14 cellular contexts compared by ENCODE assay signal in the genomic region with DNA sequence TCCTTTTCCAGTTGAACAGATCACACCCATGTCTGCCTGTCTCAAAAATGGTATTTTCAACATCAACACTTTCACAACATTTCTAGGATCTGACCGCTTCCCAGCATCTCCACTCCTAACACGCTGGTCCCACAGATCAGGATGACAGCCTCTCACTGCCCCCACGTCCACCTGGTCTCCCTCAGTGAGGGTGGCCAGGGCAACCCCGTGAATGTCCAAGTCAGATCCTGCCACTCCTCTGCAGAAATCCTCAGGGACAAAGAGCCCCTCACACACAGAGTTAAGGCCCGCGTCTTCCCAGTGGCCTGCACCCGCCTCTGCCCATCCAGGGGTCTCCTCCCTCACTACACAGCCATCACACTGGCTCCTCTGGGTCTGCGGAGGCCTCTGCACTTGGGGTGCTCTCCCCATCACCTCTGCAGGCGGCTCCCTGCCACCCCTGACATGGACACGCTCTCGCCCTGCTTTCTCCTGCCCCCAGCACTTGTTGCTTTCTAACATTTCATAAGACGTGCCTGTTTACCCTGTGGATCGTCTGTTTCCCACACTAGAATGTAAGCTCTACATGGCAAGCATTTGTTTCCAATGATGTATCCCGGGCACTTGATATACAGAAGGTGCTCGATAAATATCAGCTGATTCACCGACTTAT. TPM values are rescaled to one million over a fixed set of nuclear protein-coding genes. Genes with fewer than 3 reads are reported as not detected.
DNase-seq lines count a peak whose midpoint lies in the region; ATAC-seq and TF ChIP-seq lines count a peak whose summit lies in the region.
"Had no signal": no experiment of that assay in that cellular context is flagged by ENCODE, and none has a peak within 500 bp of the region (broad histone marks: within the 10 kb centered on the region; RNA-seq: fewer than 3 reads in every experiment).

No MANE protein-coding gene starts in this region.

- no peak overlapping the region for H3K27ac ChIP-seq in OCI-LY3 (ENCODE audit: low read length)
- H3K27ac ChIP-seq in right atrium auricular region, result peak overlapping the region; percentile 39 to 69
- peak overlapping the region; percentile 48 to 72 for H3K27ac ChIP-seq in ovary
- H3K27ac ChIP-seq in Peyer's patch, result peak overlapping the region in 1 of 4 donors; percentile 62

- peaks cover 37 to 39% of the 10 kb centered on the region in 2 donors for H3K36me3 Mint-ChIP-seq in CD14-positive monocyte

- TF ChIP-seq CTCF in CD14-positive monocyte (IDR thresholded peaks at IDR 0.05) (no peak), OCI-LY3 (IDR thresholded peaks at IDR 0.05; ENCODE audit: low read depth, low read length) (no peak), right atrium auricular region (IDR thresholded peaks at IDR 0.05) (no peak), ovary (IDR thresholded peaks at IDR 0.05) (no peak), Peyer's patch (IDR thresholded peaks at IDR 0.05) (no peak)

- no peak overlapping the region for H3K4me3 Mint-ChIP-seq in CD14-positive monocyte
- H3K4me3 Mint-ChIP-seq: central memory CD8-positive, alpha-beta T cell had no signal

- WGBS in ovary, 3 donors, result 76 to 86% (median 85%) methylated on average over 16 of the region's 16 CpGs

- no peak overlapping the region for H2AFZ ChIP-seq in OCI-LY3 (ENCODE audit: low read depth, low read length)

- H3K27ac Mint-ChIP-seq in CD14-positive monocyte, result peak overlapping the region in 1 of 7 donors; percentile 6

- DNase-seq in CD14-positive monocyte (ENCODE audit: low spot score), result peak; percentile 22
- DNase-seq in right atrium auricular region (ENCODE audit: low spot score), result no peak
- peak in 1 of 5 donors; percentile 23 for DNase-seq in ovary
- DNase-seq in activated CD4-positive, alpha-beta T cell treated with anti-CD3 and anti-CD28 coated beads, Interleukin-2, amount 50 U/mL, for 48 hours, result no peak
- no peak for DNase-seq in Peyer's patch
- no peak for DNase-seq in CD1c-positive myeloid dendritic cell (ENCODE audit: extremely low spot score)
- DNase-seq: activated T-cell treated with anti-CD3 and anti-CD28 coated beads for 4 hours; NCI-H2081 treated with DMSO at 0.1 percent for 48 hours; NCI-H748 treated with DMSO at 0.1 percent for 48 hours; stimulated activated CD4-positive, alpha-beta T cell treated with anti-CD3 and anti-CD28 coated beads, Interleukin-2, amount 100 ng/mL, for 24 hours had no signal

- H3K9me3 ChIP-seq in OCI-LY3 (ENCODE audit: insufficient read depth, low read length), result no peaks in the 10 kb centered on the region
- no peaks in the 10 kb centered on the region for H3K9me3 ChIP-seq in right atrium auricular region
- no peaks in the 10 kb centered on the region for H3K9me3 ChIP-seq in ovary
- H3K9me3 ChIP-seq in Peyer's patch, result no peaks in the 10 kb centered on the region
- H3K9me3 ChIP-seq: gastroesophageal sphincter had no signal

- peaks cover 0 to 2% (median 0%) of the 10 kb centered on the region in 3 donors for H3K27me3 Mint-ChIP-seq in CD14-positive monocyte (ENCODE audit: low read depth in 3 of 3)
- H3K27me3 Mint-ChIP-seq: central memory CD8-positive, alpha-beta T cell had no signal

- no peaks in the 10 kb centered on the region for H4K20me1 ChIP-seq in OCI-LY3 (ENCODE audit: insufficient read depth, low read length)

- no peaks in the 10 kb centered on the region for H3K9me3 Mint-ChIP-seq in CD14-positive monocyte
- H3K9me3 Mint-ChIP-seq: central memory CD8-positive, alpha-beta T cell had no signal

- no peak for TF ChIP-seq EP300 in ovary (IDR thresholded peaks at IDR 0.05)

- peak overlapping the region; percentile 46 for H3K4me3 ChIP-seq in OCI-LY3 (ENCODE audit: low read length)
- H3K4me3 ChIP-seq in right atrium auricular region, result no peak overlapping the region
- H3K4me3 ChIP-seq in ovary, result no peak overlapping the region
- no peak overlapping the region for H3K4me3 ChIP-seq in Peyer's patch
- H3K4me3 ChIP-seq: gastroesophageal sphincter had no signal

- ATAC-seq in HG03460 (IDR thresholded peaks at IDR 0.05; ENCODE audit: unreplicated experiment), result no peak
- ATAC-seq: gastroesophageal sphincter had no signal

- TF ChIP-seq POLR2A in ovary (IDR thresholded peaks at IDR 0.05) (no peak), Peyer's patch (IDR thresholded peaks at IDR 0.05) (no peak)

- H3K27me3 ChIP-seq in OCI-LY3 (ENCODE audit: low read depth, low read length), result no peaks in the 10 kb centered on the region
- no peaks in the 10 kb centered on the region for H3K27me3 ChIP-seq in right atrium auricular region
- H3K27me3 ChIP-seq in ovary, result no peaks in the 10 kb centered on the region
- no peaks in the 10 kb centered on the region for H3K27me3 ChIP-seq in Peyer's patch
- H3K27me3 ChIP-seq: gastroesophageal sphincter had no signal

- H3K4me1 Mint-ChIP-seq in CD14-positive monocyte, result peaks cover 36% of the 10 kb centered on the region

- peaks cover 59% of the 10 kb centered on the region for H3K4me1 ChIP-seq in OCI-LY3 (ENCODE audit: low read length)
- H3K4me1 ChIP-seq in right atrium auricular region, result peaks cover 0 to 65% of the 10 kb centered on the region in 2 donors
- H3K4me1 ChIP-seq in ovary (ENCODE audit: insufficient read depth), result peaks cover 29% of the 10 kb centered on the region
- H3K4me1 ChIP-seq in Peyer's patch, result peaks cover 0 to 14% (median 8%) of the 10 kb centered on the region in 4 donors

- peaks cover 3% of the 10 kb centered on the region for H3K36me3 ChIP-seq in OCI-LY3 (replicated peaks; ENCODE audit: low read depth, low read length)
- no peaks in the 10 kb centered on the region for H3K36me3 ChIP-seq in right atrium auricular region
- H3K36me3 ChIP-seq in ovary, result no peaks in the 10 kb centered on the region
- H3K36me3 ChIP-seq in Peyer's patch, result no peaks in the 10 kb centered on the region
- H3K36me3 ChIP-seq: gastroesophageal sphincter had no signal

- H3K9ac ChIP-seq in OCI-LY3 (ENCODE audit: low read length), result peak overlapping the region; percentile 22; the same call in 1 of the 2 replicates

- peaks cover 53% of the 10 kb centered on the region for H3K79me2 ChIP-seq in OCI-LY3 (ENCODE audit: low read length)

- peak overlapping the region; percentile 83 for H3K4me2 ChIP-seq in OCI-LY3 (ENCODE audit: low read length)

- intact Hi-C loops in CD14-positive monocyte (cut with micrococcal nuclease) (loop anchor here in 1 of 2 donors (5.0 kb wide), 2 partner anchors 47 to 107 kb away; no protein-coding TSS in a partner anchor), ovary (cut with DNase I) (no loop called here)

RNA-seq across cellular contexts. Expression of a gene that starts 20.0 kb away (rescaled TPM):
- 10 to 100 TPM in 1 of 2 donors, 1 to 10 TPM in 1; 3.4 to 10.6 TPM for polyA plus RNA-seq in CD14-positive monocyte
- 10 to 100 TPM; 26.3 to 38.8 TPM for total RNA-seq in right atrium auricular region
- 10 to 100 TPM; 13.4 to 94.4 (median 70.1) TPM for total RNA-seq in ovary
- 10 to 100 TPM; 40.9 to 43.8 TPM for polyA plus RNA-seq in ovary
- 10 to 100 TPM; 11.0 to 68.5 (median 20.4) TPM for total RNA-seq in Peyer's patch
